Comparison of ENCODE assay signal across 13 cellular contexts in genomic region chr12:30807695-30808034, GRCh38. TPM values are rescaled to one million over a fixed set of nuclear protein-coding genes. Genes with fewer than 3 reads are reported as not detected.
DNase-seq lines count a peak whose midpoint lies in the region; ATAC-seq, FAIRE-seq and TF ChIP-seq lines count a peak whose summit lies in the region.
"Had no signal": no experiment of that assay in that cellular context is flagged by ENCODE, and none has a peak within 500 bp of the region (broad histone marks: within the 10 kb centered on the region; RNA-seq: fewer than 3 reads in every experiment).

No MANE protein-coding gene starts in this region.

- H3K9me1 ChIP-seq in K562 (ENCODE audit: control insufficient read depth, insufficient read depth, low read length), result no peaks in the 10 kb centered on the region

- H3K4me1 Mint-ChIP-seq in activated naive CD8-positive, alpha-beta T cell treated with anti-CD3 and anti-CD28 coated beads, Interleukin-2, amount 50 U/mL, for 24 hours, result peaks cover 1% of the 10 kb centered on the region
- no peaks in the 10 kb centered on the region for H3K4me1 Mint-ChIP-seq in activated naive CD8-positive, alpha-beta T cell treated with anti-CD3 and anti-CD28 coated beads for 36 hours

- no CpG with 5 or more reads among the region's 1 CpG for WGBS in K562 (ENCODE audit: insufficient coverage, low coverage, missing lambda C conversion rate)

- H3K4me3 Mint-ChIP-seq in activated naive CD8-positive, alpha-beta T cell treated with anti-CD3 and anti-CD28 coated beads, Interleukin-2, amount 50 U/mL, for 24 hours, result no peak overlapping the region
- no peak overlapping the region for H3K4me3 Mint-ChIP-seq in activated naive CD8-positive, alpha-beta T cell treated with anti-CD3 and anti-CD28 coated beads for 36 hours
- H3K4me3 Mint-ChIP-seq: H9 had no signal

- H3K27me3 ChIP-seq in K562 (ENCODE audit: control insufficient read depth in 2 of 2, insufficient read depth in 2 of 2, low read length in 2 of 2), result peaks cover 0 to 4% of the 10 kb centered on the region in 2 experiments; a peak in 1 of 5 replicates
- H3K27me3 ChIP-seq in right atrium auricular region, result no peaks in the 10 kb centered on the region

- no peak overlapping the region for H3K4me2 ChIP-seq in K562 (ENCODE audit: insufficient read depth, low read length)

- no TSS peak for BruUV-seq in K562 (replicated peaks; lab: Mats Ljungman, UMichigan)

- in situ Hi-C loops in K562 (cut with MboI), result loop anchor here (10.0 to 25.0 kb wide), 2 partner anchors 620 to 1283 kb away; no protein-coding TSS in a partner anchor

- TF ChIP-seq POLR2A in K562 (conservative IDR thresholded peaks at IDR 0.05), result no peak

- peak overlapping the region; percentile 2 for H3K27ac Mint-ChIP-seq in activated naive CD8-positive, alpha-beta T cell treated with anti-CD3 and anti-CD28 coated beads, Interleukin-2, amount 50 U/mL, for 24 hours
- H3K27ac Mint-ChIP-seq in activated naive CD8-positive, alpha-beta T cell treated with anti-CD3 and anti-CD28 coated beads for 36 hours, result no peak overlapping the region
- H3K27ac Mint-ChIP-seq: H9 had no signal

- peak overlapping the region; percentile 86; the same call in 1 of the 2 replicates for H2AFZ ChIP-seq in K562 (ENCODE audit: low read depth, low read length)

- H3K4me1 ChIP-seq in K562 (replicated peaks in 1 of 2; ENCODE audit: control insufficient read depth in 2 of 2, insufficient read depth in 2 of 2, low read length in 2 of 2) (peaks cover 0 to 3% of the 10 kb centered on the region in 2 experiments; a peak in 2 of 5 replicates), right atrium auricular region (no peaks in the 10 kb centered on the region)
- H3K4me1 ChIP-seq: BE2C had no signal

- H3K4me3 ChIP-seq in K562 (no peak overlapping the region), right atrium auricular region (no peak overlapping the region)

- no peaks in the 10 kb centered on the region for H3K79me2 ChIP-seq in K562 (ENCODE audit: control insufficient read depth, insufficient read depth, low read length)

- TF ChIP-seq EP300 in K562 (IDR thresholded peaks at IDR 0.05; ENCODE audit: low read length), result no peak

- peaks cover 21% of the 10 kb centered on the region for H3K27me3 Mint-ChIP-seq in activated naive CD8-positive, alpha-beta T cell treated with anti-CD3 and anti-CD28 coated beads, Interleukin-2, amount 50 U/mL, for 24 hours
- H3K27me3 Mint-ChIP-seq in activated naive CD8-positive, alpha-beta T cell treated with anti-CD3 and anti-CD28 coated beads for 36 hours, result peaks cover 17% of the 10 kb centered on the region

- H3K9ac ChIP-seq in K562 (ENCODE audit: insufficient read depth in 1 of 2, low read depth in 2 of 2, low read length in 2 of 2), result no peak overlapping the region

- intact Hi-C loops in K562 (cut with micrococcal nuclease), result loop anchor here (1.0 to 10.0 kb wide), 6 partner anchors 53 to 1733 kb away; partner anchors contain the start of genes CAPRIN2 and IPO8

- no peak for TF ChIP-seq RAD21 in K562 (CRISPR knock-in tag; conservative IDR thresholded peaks at IDR 0.05 in 1 of 2, IDR thresholded peaks at IDR 0.05 in 1 of 2)

- POLR2A ChIA-PET in K562 (lab: Yijun Ruan, JAX), result no interaction called here

- H3K36me3 Mint-ChIP-seq in activated naive CD8-positive, alpha-beta T cell treated with anti-CD3 and anti-CD28 coated beads, Interleukin-2, amount 50 U/mL, for 24 hours (ENCODE audit: low read depth), result no peaks in the 10 kb centered on the region
- no peaks in the 10 kb centered on the region for H3K36me3 Mint-ChIP-seq in activated naive CD8-positive, alpha-beta T cell treated with anti-CD3 and anti-CD28 coated beads for 36 hours

- H3K36me3 ChIP-seq in K562 (ENCODE audit: control insufficient read depth, insufficient read depth, low read length), result no peaks in the 10 kb centered on the region
- H3K36me3 ChIP-seq in right atrium auricular region, result no peaks in the 10 kb centered on the region
- H3K36me3 ChIP-seq: BE2C had no signal

- no peak for FAIRE-seq in K562 (lab: Jason Lieb, UNC)

- H3K9me3 ChIP-seq in K562 (replicated peaks; ENCODE audit: control insufficient read depth, insufficient read depth, low read depth, low read length) (no peaks in the 10 kb centered on the region; the same call in 1 of the 2 replicates), right atrium auricular region (no peaks in the 10 kb centered on the region)
- H3K9me3 ChIP-seq: BE2C had no signal

- ATAC-seq in activated naive CD8-positive, alpha-beta T cell treated with anti-CD3 and anti-CD28 coated beads, Interleukin-2, amount 50 U/mL, for 24 hours, result no peak
- peak; percentile 10 for ATAC-seq in HG02852 (IDR thresholded peaks at IDR 0.05; ENCODE audit: unreplicated experiment)
- no peak for ATAC-seq in K562

- no peak overlapping the region for H3K27ac ChIP-seq in K562 (ENCODE audit: extremely low read depth, low read depth, low read length)
- H3K27ac ChIP-seq in right atrium auricular region, result no peak overlapping the region

- TF ChIP-seq CTCF in K562 (IDR thresholded peaks at IDR 0.05 in 2 of 3, conservative IDR thresholded peaks at IDR 0.05 in 1 of 3; ENCODE audit: insufficient read depth in 2 of 3, low read depth in 1 of 3, low read length in 3 of 3) (no peak), right atrium auricular region (IDR thresholded peaks at IDR 0.05) (peak in 1 of 2 donors; percentile 20)

- CTCF ChIA-PET in K562 (lab: Yijun Ruan, JAX; ENCODE audit: low intra/inter-chr PET ratio), result interaction anchor here (0.6 to 2.8 kb wide), 5 partner anchors 440 to 1288 kb away, joined by 3 to 36 read pairs (median 3); no protein-coding TSS in a partner anchor

- H3K9me3 Mint-ChIP-seq in activated naive CD8-positive, alpha-beta T cell treated with anti-CD3 and anti-CD28 coated beads, Interleukin-2, amount 50 U/mL, for 24 hours, result no peaks in the 10 kb centered on the region
- no peaks in the 10 kb centered on the region for H3K9me3 Mint-ChIP-seq in activated naive CD8-positive, alpha-beta T cell treated with anti-CD3 and anti-CD28 coated beads for 36 hours

- DNase-seq in activated naive CD8-positive, alpha-beta T cell treated with anti-CD3 and anti-CD28 coated beads, Interleukin-2, amount 50 U/mL, for 24 hours, result no peak
- DNase-seq in activated naive CD8-positive, alpha-beta T cell treated with anti-CD3 and anti-CD28 coated beads for 36 hours, result no peak
- DNase-seq in K562 (ENCODE audit: extremely low read depth in 1 of 4, low spot score in 3 of 4), result no peak
- DNase-seq in stimulated activated CD4-positive, alpha-beta T cell treated with anti-CD3 and anti-CD28 coated beads, Interleukin-2, amount 100 ng/mL, for 48 hours, result no peak
- DNase-seq in DMS53 (lab: John Stamatoyannopoulos, UW), result no peak
- DNase-seq in right atrium auricular region (ENCODE audit: low spot score), result no peak
- DNase-seq in activated CD4-positive, alpha-beta T cell treated with anti-CD3 and anti-CD28 coated beads for 48 hours, result no peak
- DNase-seq: NCI-H1436 treated with DMSO at 0.1 percent for 48 hours; NK-92 treated with Interleukin-12 subunit alpha and Interleukin-12 subunit beta, amount 100 ng/mL, for 24 hours; SIG-M5 had no signal

- no peaks in the 10 kb centered on the region for H4K20me1 ChIP-seq in K562 (replicated peaks; ENCODE audit: control insufficient read depth, insufficient read depth, low read length)

TF ChIP-seq in K562, 482 proteins besides CTCF, POLR2A, EP300 and RAD21:
- TF ChIP-seq EZH2 (IDR thresholded peaks at IDR 0.05; ENCODE audit: borderline replicate concordance, low read depth, low read length) (no peak), SP2 (IDR thresholded peaks at IDR 0.05; ENCODE audit: extremely low read depth, low read depth, low read length, poor library complexity, severe bottlenecking) (no peak), ZNF239 (CRISPR knock-in tag; IDR thresholded peaks at IDR 0.05) (no peak), ZNF277 (CRISPR knock-in tag; IDR thresholded peaks at IDR 0.05; ENCODE audit: borderline replicate concordance) (no peak), FOXK1 (CRISPR knock-in tag; IDR thresholded peaks at IDR 0.05; ENCODE audit: borderline replicate concordance) (no peak), ZNF707 (CRISPR knock-in tag; conservative IDR thresholded peaks at IDR 0.05) (no peak), ZNF133 (CRISPR knock-in tag; IDR thresholded peaks at IDR 0.05) (no peak)
TF ChIP-seq in K562: peak in this region for 0.

RNA-seq across cellular contexts. Expression of gene CAPRIN2, which starts 52.9 kb away (rescaled TPM):
- 1 to 10 TPM; 6.7 to 8.6 TPM for total RNA-seq in activated naive CD8-positive, alpha-beta T cell treated with anti-CD3 and anti-CD28 coated beads for 36 hours
- total RNA-seq in K562 (2011; cell fraction: chromatin; rRNA removed; ENCODE audit: low replicate concordance), result 22.1 and 98.5 TPM in 2 replicates
- 8.2 and 17.9 TPM in 2 replicates for total RNA-seq in K562 (2011; cell fraction: nucleolus; rRNA removed)
- total RNA-seq in K562 (2011; cell fraction: nucleoplasm; rRNA removed), result 28.2 and 33.9 TPM in 2 replicates
- total RNA-seq in K562 (2014; rRNA removed) (5.3 and 6.7 TPM in 2 replicates), K562 (2014; rRNA removed; fragmentation: Illumina TruSeq; extraction: Trizol) (8.9 and 10.0 TPM in 2 replicates), K562 (2015; rRNA removed; fragmentation: Illumina TruSeq; extraction: Trizol) (8.2 and 9.4 TPM in 2 replicates), K562 (2021) (7.4 and 8.3 TPM in 2 replicates), right atrium auricular region (10 to 100 TPM; 20.9 to 34.3 TPM)
- polyA plus RNA-seq in K562 (2011; rRNA removed) (12.3 and 14.5 TPM in 2 replicates), K562 (2014; fragmentation: Illumina TruSeq; extraction: Trizol) (11.1 and 12.3 TPM in 2 replicates), K562 (2014; fragmentation: Nextera tagmentation; extraction: Ambion mirVana) (1 to 10 TPM; 2.3 to 3.4 TPM), K562 (2014; rRNA removed) (8.8 and 9.4 TPM in 2 replicates)
- polyA plus RNA-seq in K562 (2011; cell fraction: cytosol; rRNA removed), result 3.6 and 6.2 TPM in 2 replicates
- 38.3 and 43.2 TPM in 2 replicates for polyA plus RNA-seq in K562 (2011; cell fraction: nucleus; rRNA removed)
- 5.6 and 10.0 TPM in 2 replicates for polyA plus RNA-seq in K562 (2012)
- polyA minus RNA-seq in K562 (2011; rRNA and poly(A)+ RNA removed), result 10.8 and 12.1 TPM in 2 replicates
- polyA minus RNA-seq in K562 (2011; cell fraction: cytosol; rRNA and poly(A)+ RNA removed), result 2.9 and 6.1 TPM in 2 replicates
- polyA minus RNA-seq in K562 (2011; cell fraction: nucleus; rRNA and poly(A)+ RNA removed), result 8.9 and 16.7 TPM in 2 replicates
